1 cellular context compared by ENCODE assay signal in the genomic region with DNA sequence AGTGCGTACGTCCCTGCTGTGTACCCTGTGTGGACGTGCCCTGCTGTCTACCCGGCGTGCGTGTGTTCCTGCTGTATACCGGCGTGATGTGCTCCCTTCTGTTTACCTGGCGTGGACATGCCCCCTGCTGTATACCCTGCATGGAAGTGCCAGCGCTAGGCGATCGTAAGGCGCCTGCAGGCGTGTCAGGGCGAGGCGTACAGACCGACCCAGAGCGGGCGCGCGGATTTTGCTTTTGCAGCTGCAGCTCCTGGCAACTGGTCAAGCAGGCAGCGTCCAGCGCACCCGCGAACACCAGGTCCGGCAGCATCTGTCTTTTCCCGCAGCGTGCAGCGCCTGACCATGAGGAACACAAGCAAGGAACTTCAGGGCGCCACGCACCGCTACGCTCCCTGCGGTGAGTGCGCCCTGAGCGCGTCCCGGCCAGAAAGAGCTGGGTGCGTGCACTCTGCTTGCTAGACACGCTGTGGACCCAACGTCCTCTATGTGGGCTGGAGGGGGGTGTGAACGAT.
TF ChIP-seq lines count a peak whose summit lies in the region.

No MANE protein-coding gene starts in this region.

TF ChIP-seq in HEK293T, 16 proteins besides CTCF, POLR2A, EP300 and RAD21 (continued from another document):
- no peak for TF ChIP-seq PKNOX1 (IDR thresholded peaks at IDR 0.05)
- no peak for TF ChIP-seq L3MBTL2 (conservative IDR thresholded peaks at IDR 0.05)
- TF ChIP-seq SP1 (IDR thresholded peaks at IDR 0.05): no peak
- no peak for TF ChIP-seq ARNT (IDR thresholded peaks at IDR 0.05)
- TF ChIP-seq ZNF384 (IDR thresholded peaks at IDR 0.05): no peak
- no peak for TF ChIP-seq TARDBP (IDR thresholded peaks at IDR 0.05)
- no peak for TF ChIP-seq HDGF (IDR thresholded peaks at IDR 0.05; ENCODE audit: borderline replicate concordance)
- TF ChIP-seq FOXM1 (IDR thresholded peaks at IDR 0.05; ENCODE audit: borderline replicate concordance): no peak
- TF ChIP-seq FOXA1 (IDR thresholded peaks at IDR 0.05): no peak
- TF ChIP-seq ELF4 (IDR thresholded peaks at IDR 0.05): no peak
- no peak for TF ChIP-seq BHLHE40 (IDR thresholded peaks at IDR 0.05; ENCODE audit: borderline replicate concordance)
- no peak for TF ChIP-seq SUZ12 (IDR thresholded peaks at IDR 0.05)
